ENCODE assay signal across 16 cellular contexts in the genomic region with DNA sequence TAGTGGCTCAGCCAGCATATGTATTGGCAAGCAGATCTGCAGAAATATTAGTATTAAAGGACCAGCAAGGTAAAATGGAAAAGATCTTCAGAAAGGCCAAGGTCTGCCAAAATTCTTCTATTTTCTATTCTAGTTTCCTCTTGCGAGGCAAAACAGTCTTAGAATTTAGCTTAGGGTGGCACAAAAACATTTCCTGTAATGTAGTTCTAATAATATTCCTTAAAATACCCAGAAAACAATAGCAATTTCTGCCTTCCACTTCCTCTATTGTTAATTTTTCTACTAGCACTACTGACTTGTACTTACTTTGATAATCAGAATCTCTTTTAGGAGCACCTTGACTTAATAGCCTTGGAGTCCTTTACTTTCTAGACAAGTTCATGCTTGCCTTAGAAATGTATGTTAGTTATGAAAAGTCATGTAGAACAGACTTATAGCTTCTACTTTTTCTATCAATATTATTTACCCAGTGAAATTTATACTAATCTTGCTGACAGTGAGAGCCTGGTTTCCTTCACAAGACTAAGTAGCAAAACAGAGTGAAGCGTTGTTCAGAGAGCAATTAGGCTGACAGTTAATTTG. TPM values are rescaled to one million over a fixed set of nuclear protein-coding genes. Genes with fewer than 3 reads are reported as not detected.
DNase-seq lines count a peak whose midpoint lies in the region; ATAC-seq and TF ChIP-seq lines count a peak whose summit lies in the region.
"Had no signal": no experiment of that assay in that cellular context is flagged by ENCODE, and none has a peak within 500 bp of the region (broad histone marks: within the 10 kb centered on the region; RNA-seq: fewer than 3 reads in every experiment).

No MANE protein-coding gene starts in this region.

- TF ChIP-seq CTCF in transverse colon (IDR thresholded peaks at IDR 0.05) = no peak

- 75 to 79% methylated on average over 2 of the region's 2 CpGs for WGBS in transverse colon (ENCODE audit: low coverage in 1 of 2), 2 donors

- intact Hi-C loops in transverse colon (cut with DNase I; ENCODE audit: low total_unique reads) = no loop called here
- intact Hi-C loops in posterior vena cava (cut with DNase I) = no loop called here

- H3K27ac Mint-ChIP-seq in activated T-cell treated with anti-CD3 and anti-CD28 coated beads, Interleukin-2, amount 50 U/mL, for 72 hours = peak overlapping the region; percentile 82
- H3K27ac Mint-ChIP-seq: activated T-cell treated with anti-CD3 and anti-CD28 coated beads, Interleukin-2, amount 50 U/mL, for 24 hours; stimulated activated memory B cell treated with anti-CD40 and anti-IgM and Interleukin-4, amounts not matched to agents 10 μg/mL and 1 μg/mL and 100 μg/mL, for 72 hours had no signal

- DNase-seq in activated T-cell treated with anti-CD3 and anti-CD28 coated beads, Interleukin-2, amount 50 U/mL, for 72 hours = no peak
- DNase-seq in activated T-cell treated with anti-CD3 and anti-CD28 coated beads, Interleukin-2, amount 50 U/mL, for 48 hours = no peak
- DNase-seq in dermis blood vessel endothelial cell (peak; percentile 39), medulla oblongata (ENCODE audit: extremely low spot score) (peak; percentile 28), transverse colon (no peak), posterior vena cava (ENCODE audit: low spot score) (no peak), H4 (ENCODE audit: low spot score) (no peak), SKM-1 (lab: John Stamatoyannopoulos, UW; ENCODE audit: unreplicated experiment) (no peak)
- DNase-seq: activated T-cell treated with anti-CD3 and anti-CD28 coated beads, Interleukin-2, amount 50 U/mL, for 24 hours; GF-D8; GOT3; NCI-H1105 treated with DMSO at 0.1 percent for 48 hours; stimulated activated CD4-positive, alpha-beta T cell treated with anti-CD3 and anti-CD28 coated beads, Interleukin-4, amount 100 ng/mL, for 4 hours had no signal

- no peak for ATAC-seq in activated T-cell treated with anti-CD3 and anti-CD28 coated beads, Interleukin-2, amount 50 U/mL, for 72 hours (replicated peaks in 1 of 2)
- ATAC-seq: activated CD4-positive, CD25-positive, alpha-beta regulatory T cell treated with anti-CD3 and anti-CD28 coated beads, Interleukin-2, amount 50 U/mL, for 24 hours; stimulated activated memory B cell treated with anti-CD40 and anti-IgM and Interleukin-4, amounts not matched to agents 10 μg/mL and 1 μg/mL and 100 μg/mL, for 72 hours had no signal

- peaks cover 0 to 2% of the 10 kb centered on the region in 2 donors for H3K36me3 Mint-ChIP-seq in activated T-cell treated with anti-CD3 and anti-CD28 coated beads, Interleukin-2, amount 50 U/mL, for 72 hours (ENCODE audit: insufficient read depth in 2 of 2)

- peak overlapping the region in 1 of 2 donors; percentile 58 for H3K4me3 Mint-ChIP-seq in activated T-cell treated with anti-CD3 and anti-CD28 coated beads, Interleukin-2, amount 50 U/mL, for 72 hours
- H3K4me3 Mint-ChIP-seq: activated T-cell treated with anti-CD3 and anti-CD28 coated beads, Interleukin-2, amount 50 U/mL, for 24 hours; stimulated activated memory B cell treated with anti-CD40 and anti-IgM and Interleukin-4, amounts not matched to agents 10 μg/mL and 1 μg/mL and 100 μg/mL, for 72 hours had no signal

- peaks cover 0 to 2% of the 10 kb centered on the region in 2 donors for H3K9me3 Mint-ChIP-seq in activated T-cell treated with anti-CD3 and anti-CD28 coated beads, Interleukin-2, amount 50 U/mL, for 72 hours
- H3K9me3 Mint-ChIP-seq: activated T-cell treated with anti-CD3 and anti-CD28 coated beads, Interleukin-2, amount 50 U/mL, for 24 hours; stimulated activated memory B cell treated with anti-CD40 and anti-IgM and Interleukin-4, amounts not matched to agents 10 μg/mL and 1 μg/mL and 100 μg/mL, for 72 hours had no signal

- H3K27ac ChIP-seq in transverse colon = peak overlapping the region in 3 of 4 donors; percentile 15 to 46 (median 33)

- no peak for TF ChIP-seq EP300 in transverse colon (IDR thresholded peaks at IDR 0.05; ENCODE audit: low read depth)

- no peaks in the 10 kb centered on the region for H3K27me3 ChIP-seq in transverse colon

- no peaks in the 10 kb centered on the region for H3K27me3 Mint-ChIP-seq in activated T-cell treated with anti-CD3 and anti-CD28 coated beads, Interleukin-2, amount 50 U/mL, for 72 hours (ENCODE audit: low read depth)
- H3K27me3 Mint-ChIP-seq: activated T-cell treated with anti-CD3 and anti-CD28 coated beads, Interleukin-2, amount 50 U/mL, for 24 hours; stimulated activated memory B cell treated with anti-CD40 and anti-IgM and Interleukin-4, amounts not matched to agents 10 μg/mL and 1 μg/mL and 100 μg/mL, for 72 hours had no signal

- H3K9me3 ChIP-seq in transverse colon = no peaks in the 10 kb centered on the region

- H3K4me3 ChIP-seq in transverse colon = no peak overlapping the region

- H3K4me1 Mint-ChIP-seq in activated T-cell treated with anti-CD3 and anti-CD28 coated beads, Interleukin-2, amount 50 U/mL, for 72 hours (ENCODE audit: low read depth) = peaks cover 35% of the 10 kb centered on the region

- H3K36me3 ChIP-seq in transverse colon = no peaks in the 10 kb centered on the region

- H3K4me1 ChIP-seq in transverse colon = peaks cover 0 to 10% (median 4%) of the 10 kb centered on the region in 4 donors

- no peak for TF ChIP-seq POLR2A in transverse colon (IDR thresholded peaks at IDR 0.05)

- in situ Hi-C loops in transverse colon (cut with MboI; ENCODE audit: low pct_ligation_motif_present in 1 of 4, low pct_unique_long_range_greater_than_20kb in 1 of 4, low sequenced_read_pairs in 3 of 4) = no loop called here

RNA-seq across cellular contexts. Expression of gene LPAR6, which starts 23.8 kb away (rescaled TPM):
- total RNA-seq in activated T-cell treated with anti-CD3 and anti-CD28 coated beads, Interleukin-2, amount 50 U/mL, for 72 hours = 10 to 100 TPM in 1 of 2 donors, 1 to 10 TPM in 1; 3.3 to 11.9 TPM
- total RNA-seq in dermis blood vessel endothelial cell (42.5 and 66.2 TPM in 2 replicates), transverse colon (10 to 100 TPM in 3 of 4 donors, 1 to 10 TPM in 1; 2.2 to 34.6 (median 15.9) TPM), posterior vena cava (10 to 100 TPM; 30.9 to 40.1 TPM)
- total RNA-seq in H4 (2014; rRNA removed; shearing (Covaris generic)) = 3.7 and 8.9 TPM in 2 replicates
- total RNA-seq: OCI-LY7 had no signal

Comparison
In these comparisons a context has a peak if more than half of its experiments do, and no peak if none do; other contexts are left out.
1. DNase-seq: peak in dermis blood vessel endothelial cell (single experiment) and medulla oblongata (single experiment); none in activated T-cell treated with anti-CD3 and anti-CD28 coated beads, Interleukin-2, amount 50 U/mL, for 72 hours (0 of 2), activated T-cell treated with anti-CD3 and anti-CD28 coated beads, Interleukin-2, amount 50 U/mL, for 48 hours (0 of 2), transverse colon (single experiment), posterior vena cava (single experiment), H4 (single experiment) and SKM-1 (single experiment).